Comparison of ENCODE assay signal across 12 cellular contexts in the genomic region with DNA sequence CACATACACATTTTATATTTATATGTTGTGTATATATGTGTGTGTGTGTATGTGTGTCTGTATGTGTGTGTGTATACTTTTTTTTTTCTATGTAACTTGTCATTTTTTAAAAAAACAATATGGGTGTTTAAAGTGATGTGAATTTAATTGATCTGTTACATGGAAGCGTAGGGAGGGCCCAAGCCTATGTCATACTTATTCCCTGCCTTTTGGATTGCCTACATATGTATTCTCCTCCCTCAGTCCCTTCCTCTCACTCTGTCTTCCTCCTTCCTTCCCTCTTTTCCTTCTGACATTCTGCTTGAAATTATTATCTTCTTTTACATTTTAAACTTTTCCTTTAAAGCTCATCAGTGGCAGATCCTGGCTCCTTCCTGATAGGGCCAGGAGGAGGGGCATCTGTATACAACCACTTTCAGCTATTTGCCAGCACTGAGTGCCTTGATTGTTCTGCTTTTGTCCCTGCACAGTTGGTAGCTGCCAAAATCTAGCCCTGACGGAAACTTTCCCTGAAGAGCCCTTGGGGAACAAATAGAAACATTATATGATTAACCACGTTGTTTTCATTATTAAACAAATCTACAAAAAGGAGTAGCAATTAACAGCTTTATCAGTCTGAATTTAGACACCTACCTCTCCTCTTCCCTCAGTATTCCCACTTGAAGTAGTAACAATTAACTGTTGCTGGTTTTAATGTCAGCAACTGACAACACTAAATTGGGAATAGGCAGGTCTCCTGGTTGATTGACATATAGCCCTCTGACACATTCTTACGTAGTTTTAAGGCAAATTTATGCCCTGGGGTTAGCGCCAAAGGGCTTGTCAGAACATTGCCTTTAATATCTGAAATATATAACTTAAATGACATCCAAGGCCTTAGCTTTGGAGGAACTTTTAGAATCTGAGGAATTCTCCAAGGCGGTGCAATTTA. TPM values are rescaled to one million over a fixed set of nuclear protein-coding genes. Genes with fewer than 3 reads are reported as not detected.
DNase-seq lines count a peak whose midpoint lies in the region; ATAC-seq and TF ChIP-seq lines count a peak whose summit lies in the region.
"Had no signal": no experiment of that assay in that cellular context is flagged by ENCODE, and none has a peak within 500 bp of the region (broad histone marks: within the 10 kb centered on the region; RNA-seq: fewer than 3 reads in every experiment).

No MANE protein-coding gene starts in this region.

- ATAC-seq in HG03457 (IDR thresholded peaks at IDR 0.05; ENCODE audit: unreplicated experiment) (no peak), HG03442 (IDR thresholded peaks at IDR 0.05; ENCODE audit: unreplicated experiment) (no peak)
- ATAC-seq: HepG2 had no signal

- H3K79me2 ChIP-seq in mesendoderm (ENCODE audit: control insufficient read depth, insufficient read depth, low read length) = no peaks in the 10 kb centered on the region

- H2BK15ac ChIP-seq in mesendoderm (replicated peaks; ENCODE audit: low read depth) = no peak overlapping the region

- H2BK5ac ChIP-seq in mesendoderm (ENCODE audit: low read length) = no peak overlapping the region

- H3K9ac ChIP-seq in mesendoderm (ENCODE audit: low read length) = no peak overlapping the region

- H3K79me1 ChIP-seq in mesendoderm (ENCODE audit: low read length) = no peaks in the 10 kb centered on the region

- H3K36me3 ChIP-seq in mesendoderm (ENCODE audit: control insufficient read depth, insufficient read depth, low read length) = no peaks in the 10 kb centered on the region
- H3K36me3 ChIP-seq in effector memory CD4-positive, alpha-beta T cell (ENCODE audit: control insufficient read depth, insufficient read depth, low read length) = no peaks in the 10 kb centered on the region

- no peak overlapping the region for H4K8ac ChIP-seq in mesendoderm (ENCODE audit: low read depth, low read length)

- no peak overlapping the region for H3K18ac ChIP-seq in mesendoderm (ENCODE audit: low read length)

- no CpG with 5 or more reads among the region's 6 CpGs for WGBS in mesendoderm (ENCODE audit: extremely low coverage, insufficient coverage, low lambda C conversion rate)

- no peak overlapping the region for H3K4me2 ChIP-seq in mesendoderm (ENCODE audit: low read length)

- no peak overlapping the region for H4K5ac ChIP-seq in mesendoderm (ENCODE audit: low read length)

- H2AK5ac ChIP-seq in mesendoderm (ENCODE audit: low read length) = no peak overlapping the region

- H3K27ac ChIP-seq in coronary artery = peak overlapping the region; percentile 46 to 64
- H3K27ac ChIP-seq in mesendoderm (ENCODE audit: low read depth, low read length) = no peak overlapping the region
- H3K27ac ChIP-seq in effector memory CD4-positive, alpha-beta T cell (ENCODE audit: insufficient read depth, low read length, poor library complexity, severe bottlenecking) = no peak overlapping the region

- peak overlapping the region; percentile 49 for H3K4me3 ChIP-seq in coronary artery
- no peak overlapping the region for H3K4me3 ChIP-seq in mesendoderm (ENCODE audit: low read length)
- H3K4me3 ChIP-seq in effector memory CD4-positive, alpha-beta T cell (ENCODE audit: insufficient read depth, low read depth, low read length, poor library complexity, severe bottlenecking) = no peak overlapping the region

- H3K27me3 ChIP-seq in mesendoderm (ENCODE audit: insufficient read depth, low read length, poor library complexity) = no peaks in the 10 kb centered on the region
- no peaks in the 10 kb centered on the region for H3K27me3 ChIP-seq in effector memory CD4-positive, alpha-beta T cell (replicated peaks; ENCODE audit: control insufficient read depth, insufficient read depth, low read length, poor library complexity, severe bottlenecking)

- no peaks in the 10 kb centered on the region for H3K9me3 ChIP-seq in effector memory CD4-positive, alpha-beta T cell (ENCODE audit: control insufficient read depth, low read length)

- no peaks in the 10 kb centered on the region for H3K4me1 ChIP-seq in mesendoderm (ENCODE audit: control insufficient read depth, low read depth, low read length)
- H3K4me1 ChIP-seq in effector memory CD4-positive, alpha-beta T cell (ENCODE audit: control insufficient read depth, insufficient read depth, low read length, poor library complexity, severe bottlenecking) = no peaks in the 10 kb centered on the region

- H3K56ac ChIP-seq in mesendoderm (ENCODE audit: low read length) = no peak overlapping the region

- no peak overlapping the region for H2BK120ac ChIP-seq in mesendoderm (ENCODE audit: low read depth, low read length)

- peak; percentile 83 for DNase-seq in COR-L47 (lab: John Stamatoyannopoulos, UW)
- DNase-seq in NCI-H146 (lab: John Stamatoyannopoulos, UW) = peak; percentile 69
- DNase-seq in coronary artery (ENCODE audit: low spot score) = no peak
- peak; percentile 11 for DNase-seq in mesendoderm
- no peak for DNase-seq in stimulated activated CD4-positive, alpha-beta T cell treated with anti-CD3 and anti-CD28 coated beads, Interleukin-4, amount 100 ng/mL, for 4 hours
- DNase-seq in effector memory CD4-positive, alpha-beta T cell = no peak
- DNase-seq: DMS 273 treated with DMSO at 0.1 percent for 48 hours, NCI-H187 treated with DMSO at 0.1 percent for 48 hours had no signal

- no peak overlapping the region for H3K23ac ChIP-seq in mesendoderm (ENCODE audit: low read length)

- TF ChIP-seq CTCF in coronary artery (IDR thresholded peaks at IDR 0.05) = no peak

- H3K4ac ChIP-seq in mesendoderm (ENCODE audit: low read depth, low read length) = no peak overlapping the region

RNA-seq across cellular contexts. Expression of gene ASXL3, which starts 7.1 kb away (rescaled TPM):
- polyA plus RNA-seq in mesendoderm (2013, experiment 1 of 2) = 0.13 TPM
- polyA plus RNA-seq in mesendoderm (2013, experiment 2 of 2) = 0.15 TPM
- polyA plus RNA-seq: HepG2, keratinocyte had no signal

Comparison
In these comparisons a context has a peak if more than half of its experiments do, and no peak if none do; other contexts are left out.
1. DNase-seq: peak in COR-L47 (single experiment), NCI-H146 (single experiment) and mesendoderm (single experiment); none in coronary artery (single experiment), stimulated activated CD4-positive, alpha-beta T cell treated with anti-CD3 and anti-CD28 coated beads, Interleukin-4, amount 100 ng/mL, for 4 hours (0 of 2) and effector memory CD4-positive, alpha-beta T cell (0 of 3).
2. H3K27ac ChIP-seq: peak in coronary artery (2 of 2); none in mesendoderm (single experiment) and effector memory CD4-positive, alpha-beta T cell (single experiment).